Comparison of ENCODE assay signal across 8 cellular contexts in genomic region chr1:70410604-70411359, GRCh38. TPM values are rescaled to one million over a fixed set of nuclear protein-coding genes. Genes with fewer than 3 reads are reported as not detected.
DNase-seq lines count a peak whose midpoint lies in the region; ATAC-seq and TF ChIP-seq lines count a peak whose summit lies in the region.

TSS of gene CTH (plus strand) at chr1:70411268. CDS start at chr1:70411416, 148 bp downstream.

- H3K4me1 Mint-ChIP-seq in dendritic cell treated with granulocyte-macrophage colony-stimulating factor and Interleukin-4, amounts not matched to agents 40 ng/mL and 50 ng/mL, for 4 days (ENCODE audit: low read depth) = no peaks in the 10 kb centered on the region

- H3K9me3 Mint-ChIP-seq in dendritic cell treated with granulocyte-macrophage colony-stimulating factor and Interleukin-4, amounts not matched to agents 40 ng/mL and 50 ng/mL, for 4 days = no peaks in the 10 kb centered on the region

- peaks cover 8% of the 10 kb centered on the region for H3K27me3 Mint-ChIP-seq in dendritic cell treated with granulocyte-macrophage colony-stimulating factor and Interleukin-4, amounts not matched to agents 40 ng/mL and 50 ng/mL, for 4 days

- peak within 1 kb of the TSS; percentile 93 for H3K4me3 Mint-ChIP-seq in dendritic cell treated with granulocyte-macrophage colony-stimulating factor and Interleukin-4, amounts not matched to agents 40 ng/mL and 50 ng/mL, for 4 days

- no peaks in the 10 kb centered on the region for H3K9me3 ChIP-seq in left lung

- intact Hi-C loops in dendritic cell treated with granulocyte-macrophage colony-stimulating factor and Interleukin-4, amounts not matched to agents 40 ng/mL and 50 ng/mL, for 4 days (cut with micrococcal nuclease) = loop anchor here (2.0 to 5.0 kb wide), 2 partner anchors 56 to 188 kb away; partner anchors contain the start of genes ANKRD13C and SRSF11
- intact Hi-C loops in left lung (cut with DNase I) = no loop called here

- H3K27me3 ChIP-seq in left lung = no peaks in the 10 kb centered on the region

- peaks cover 0 to 11% of the 10 kb centered on the region in 2 donors for H3K4me1 ChIP-seq in left lung

- ATAC-seq in GM19351 (IDR thresholded peaks at IDR 0.05; ENCODE audit: unreplicated experiment) (peak; percentile 92), HG03521 (IDR thresholded peaks at IDR 0.05; ENCODE audit: unreplicated experiment) (peak; percentile 98), left lung (peak; percentile 99)

- no peak for TF ChIP-seq CTCF in left lung (IDR thresholded peaks at IDR 0.05)

- DNase-seq in C1 segment of cervical spinal cord (lab: John Stamatoyannopoulos, UW) = peak; percentile 75 to 98 (median 94)
- DNase-seq in NCI-H748 (lab: John Stamatoyannopoulos, UW; ENCODE audit: unreplicated experiment) = peak; percentile 97
- DNase-seq in activated CD4-positive, alpha-beta T cell treated with anti-CD3 and anti-CD28 coated beads, Interleukin-2, amount 50 U/mL, for 4 hours = peak; percentile 86 to 87
- DNase-seq in left lung = peak; percentile 96 to 97
- DNase-seq in stimulated activated CD4-positive, alpha-beta T cell treated with anti-CD3 and anti-CD28 coated beads, Interleukin-2, amount 100 ng/mL, for 48 hours = peak; percentile 84 to 87

- H3K36me3 Mint-ChIP-seq in dendritic cell treated with granulocyte-macrophage colony-stimulating factor and Interleukin-4, amounts not matched to agents 40 ng/mL and 50 ng/mL, for 4 days (ENCODE audit: low read depth) = peaks cover 10% of the 10 kb centered on the region

- peak within 1 kb of the TSS; percentile 73 for H3K27ac Mint-ChIP-seq in dendritic cell treated with granulocyte-macrophage colony-stimulating factor and Interleukin-4, amounts not matched to agents 40 ng/mL and 50 ng/mL, for 4 days

- no peaks in the 10 kb centered on the region for H3K36me3 ChIP-seq in left lung

- peak within 1 kb of the TSS; percentile 93 to 97 for H3K27ac ChIP-seq in left lung

- H3K4me3 ChIP-seq in left lung = peak within 1 kb of the TSS; percentile 59 to 63

RNA-seq across cellular contexts. Expression of gene CTH, which starts in this region (rescaled TPM):
- 1 to 10 TPM; 6.5 to 8.1 TPM for total RNA-seq in left lung

Comparison
In these comparisons a context has a peak if more than half of its experiments do, and no peak if none do; other contexts are left out.
1. Peak in every context shown above with its lines: DNase-seq, ATAC-seq, H3K4me3 ChIP-seq and H3K27ac ChIP-seq.